ENCODE assay signal across 13 cellular contexts in the genomic region with DNA sequence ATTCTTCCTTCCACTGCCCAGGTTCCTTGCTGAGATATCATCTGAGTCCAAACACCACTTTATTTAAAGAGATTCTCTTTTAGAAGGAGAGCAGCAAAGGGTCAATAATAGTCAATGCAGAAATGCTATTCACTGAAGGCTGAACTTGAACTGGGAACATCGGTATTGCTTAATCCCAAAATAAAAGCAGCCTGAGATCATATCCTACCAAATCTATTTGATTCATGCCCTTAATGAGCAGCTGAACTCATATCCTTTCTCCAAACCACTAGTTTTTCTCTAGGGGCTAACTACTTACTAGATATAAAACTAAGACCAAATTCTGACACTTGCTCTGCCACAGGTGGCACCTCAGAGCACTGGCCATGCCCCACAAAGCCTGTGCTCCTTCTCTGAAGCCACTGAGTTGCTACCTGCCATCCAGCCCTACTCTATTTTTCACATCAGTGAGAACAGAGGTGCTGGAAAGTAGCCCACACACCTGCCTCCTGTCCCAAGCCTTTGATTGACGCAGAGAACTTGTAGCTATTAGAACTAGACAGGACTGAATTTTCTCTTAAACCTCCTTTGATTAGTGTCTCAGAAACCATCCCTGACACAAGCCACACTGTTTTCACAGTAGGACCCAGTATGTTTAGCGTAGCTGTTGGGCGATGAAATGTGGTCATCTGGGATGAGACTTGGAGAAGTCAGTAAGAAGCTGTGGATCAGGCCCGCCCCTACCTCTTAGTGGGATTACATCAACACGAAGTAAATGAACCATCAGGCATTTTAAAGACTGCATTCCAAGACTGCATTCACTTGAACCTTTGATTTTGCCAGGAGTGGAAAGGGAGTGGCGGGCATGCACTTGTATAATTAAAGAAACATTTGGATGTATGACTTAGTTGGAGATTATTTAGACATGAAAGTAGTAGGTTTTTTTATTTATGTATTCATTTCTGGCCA.
A peak's percentile ranks its signal among the peaks of the same experiment; 100 is the strongest.
DNase-seq lines count a peak whose midpoint lies in the region; ATAC-seq and TF ChIP-seq lines count a peak whose summit lies in the region.
"Had no signal": no experiment of that assay in that cellular context is flagged by ENCODE, and none has a peak within 500 bp of the region (broad histone marks: within the 10 kb centered on the region; RNA-seq: fewer than 3 reads in every experiment).

No MANE protein-coding gene starts in this region.

- H3K79me1 ChIP-seq in mesendoderm (ENCODE audit: low read length): peaks cover 15% of the 10 kb centered on the region

- no peak overlapping the region for H3K23ac ChIP-seq in mesendoderm (ENCODE audit: low read length)

- no peak overlapping the region for H2BK120ac ChIP-seq in mesendoderm (ENCODE audit: low read depth, low read length)

- WGBS in mesendoderm (ENCODE audit: extremely low coverage, insufficient coverage, low lambda C conversion rate): no CpG with 5 or more reads among the region's 7 CpGs
- WGBS in transverse colon (ENCODE audit: low coverage in 1 of 2), 2 donors: 69 to 78% methylated on average over 5 to 7 of the region's 7 CpGs

- peaks cover 11% of the 10 kb centered on the region for H3K36me3 Mint-ChIP-seq in activated naive CD8-positive, alpha-beta T cell
- peaks cover 11% of the 10 kb centered on the region for H3K36me3 Mint-ChIP-seq in activated naive CD8-positive, alpha-beta T cell treated with anti-CD3 and anti-CD28 coated beads, Interleukin-2, amount 50 U/mL, for 24 hours (ENCODE audit: low read depth)

- no peak overlapping the region for H4K5ac ChIP-seq in mesendoderm (ENCODE audit: low read length)

- no peak overlapping the region for H2BK5ac ChIP-seq in mesendoderm (ENCODE audit: low read length)

- no peak overlapping the region for H3K4me3 ChIP-seq in choroid plexus epithelial cell (ENCODE audit: low read depth, low read length)
- no peak overlapping the region for H3K4me3 ChIP-seq in mesendoderm (ENCODE audit: low read length)
- no peak overlapping the region for H3K4me3 ChIP-seq in transverse colon

- no peak for TF ChIP-seq EP300 in transverse colon (IDR thresholded peaks at IDR 0.05; ENCODE audit: low read depth)

- H3K36me3 ChIP-seq in mesendoderm (ENCODE audit: control insufficient read depth, insufficient read depth, low read length): no peaks in the 10 kb centered on the region
- no peaks in the 10 kb centered on the region for H3K36me3 ChIP-seq in transverse colon

- TF ChIP-seq CTCF in choroid plexus epithelial cell (conservative IDR thresholded peaks at IDR 0.05; ENCODE audit: low read depth, low read length) (no peak), transverse colon (IDR thresholded peaks at IDR 0.05) (no peak)

- H3K18ac ChIP-seq in mesendoderm (ENCODE audit: low read length): peak overlapping the region; percentile 75

- no peak for ATAC-seq in activated naive CD8-positive, alpha-beta T cell treated with anti-CD3 and anti-CD28 coated beads, Interleukin-2, amount 50 U/mL, for 24 hours
- ATAC-seq in GM18907 (IDR thresholded peaks at IDR 0.05; ENCODE audit: unreplicated experiment): no peak
- ATAC-seq in GM19035 (IDR thresholded peaks at IDR 0.05; ENCODE audit: unreplicated experiment): no peak
- ATAC-seq in GM21576 (IDR thresholded peaks at IDR 0.05; ENCODE audit: unreplicated experiment): no peak
- ATAC-seq: activated CD4-positive, CD25-positive, alpha-beta regulatory T cell treated with anti-CD3 and anti-CD28 coated beads, Interleukin-2, amount 50 U/mL, for 24 hours; PC-3 had no signal

- peaks cover 46% of the 10 kb centered on the region for H3K79me2 ChIP-seq in mesendoderm (ENCODE audit: control insufficient read depth, insufficient read depth, low read length)

- H2AK5ac ChIP-seq in mesendoderm (ENCODE audit: low read length): no peak overlapping the region

- no peak overlapping the region for H4K8ac ChIP-seq in mesendoderm (ENCODE audit: low read depth, low read length)

- TF ChIP-seq POLR2A in transverse colon (IDR thresholded peaks at IDR 0.05): no peak

- in situ Hi-C loops in transverse colon (cut with MboI; ENCODE audit: low pct_ligation_motif_present in 1 of 4, low pct_unique_long_range_greater_than_20kb in 1 of 4, low sequenced_read_pairs in 3 of 4): no loop called here

- H2BK15ac ChIP-seq in mesendoderm (replicated peaks; ENCODE audit: low read depth): no peak overlapping the region

- H3K27ac ChIP-seq in mesendoderm (ENCODE audit: low read depth, low read length) (no peak overlapping the region), transverse colon (peak overlapping the region in 3 of 4 donors; percentile 15 to 42 (median 37))

- intact Hi-C loops in transverse colon (cut with DNase I; ENCODE audit: low total_unique reads): no loop called here

- H3K4me1 ChIP-seq in mesendoderm (ENCODE audit: control insufficient read depth, low read depth, low read length) (peaks cover 12% of the 10 kb centered on the region), transverse colon (peaks cover 36 to 96% (median 55%) of the 10 kb centered on the region in 4 donors)

- no peaks in the 10 kb centered on the region for H3K9me3 Mint-ChIP-seq in activated naive CD8-positive, alpha-beta T cell (ENCODE audit: low read depth)
- H3K9me3 Mint-ChIP-seq in activated naive CD8-positive, alpha-beta T cell treated with anti-CD3 and anti-CD28 coated beads, Interleukin-2, amount 50 U/mL, for 24 hours: no peaks in the 10 kb centered on the region
- H3K9me3 Mint-ChIP-seq: activated naive CD8-positive, alpha-beta T cell treated with anti-CD3 and anti-CD28 coated beads, Interleukin-2, amount 10 ng/mL, durations not matched to agents 7 days and 5 days had no signal

- H3K4me1 Mint-ChIP-seq in activated naive CD8-positive, alpha-beta T cell (ENCODE audit: low read depth): peaks cover 84% of the 10 kb centered on the region
- peaks cover 80% of the 10 kb centered on the region for H3K4me1 Mint-ChIP-seq in activated naive CD8-positive, alpha-beta T cell treated with anti-CD3 and anti-CD28 coated beads, Interleukin-2, amount 50 U/mL, for 24 hours

- H3K4ac ChIP-seq in mesendoderm (ENCODE audit: low read depth, low read length): no peak overlapping the region

- no peak for DNase-seq in activated naive CD8-positive, alpha-beta T cell treated with anti-CD3 and anti-CD28 coated beads, Interleukin-2, amount 50 U/mL, for 24 hours
- peak; percentile 54 for DNase-seq in choroid plexus epithelial cell (ENCODE audit: low read depth)
- DNase-seq in mesendoderm: peak; percentile 48
- DNase-seq in transverse colon: no peak
- DNase-seq: activated naive CD8-positive, alpha-beta T cell treated with anti-CD3 and anti-CD28 coated beads, Interleukin-2, amount 10 ng/mL, durations not matched to agents 7 days and 5 days; NCI-H1105 treated with DMSO at 0.1 percent for 48 hours; PC-3; stimulated activated CD4-positive, alpha-beta T cell treated with anti-CD3 and anti-CD28 coated beads, Interleukin-4, amount 100 ng/mL, for 4 hours had no signal

- no peaks in the 10 kb centered on the region for H3K27me3 ChIP-seq in mesendoderm (ENCODE audit: insufficient read depth, low read length, poor library complexity)
- H3K27me3 ChIP-seq in transverse colon: peaks cover 35% of the 10 kb centered on the region

- peak overlapping the region; percentile 31 for H3K27ac Mint-ChIP-seq in activated naive CD8-positive, alpha-beta T cell
- no peak overlapping the region for H3K27ac Mint-ChIP-seq in activated naive CD8-positive, alpha-beta T cell treated with anti-CD3 and anti-CD28 coated beads, Interleukin-2, amount 50 U/mL, for 24 hours
- H3K27ac Mint-ChIP-seq: activated naive CD8-positive, alpha-beta T cell treated with anti-CD3 and anti-CD28 coated beads, Interleukin-2, amount 10 ng/mL, durations not matched to agents 7 days and 5 days had no signal

- no peaks in the 10 kb centered on the region for H3K9me3 ChIP-seq in transverse colon

- H3K56ac ChIP-seq in mesendoderm (ENCODE audit: low read length): no peak overlapping the region

- no peaks in the 10 kb centered on the region for H3K27me3 Mint-ChIP-seq in activated naive CD8-positive, alpha-beta T cell
- H3K27me3 Mint-ChIP-seq in activated naive CD8-positive, alpha-beta T cell treated with anti-CD3 and anti-CD28 coated beads, Interleukin-2, amount 50 U/mL, for 24 hours: no peaks in the 10 kb centered on the region
- H3K27me3 Mint-ChIP-seq: activated naive CD8-positive, alpha-beta T cell treated with anti-CD3 and anti-CD28 coated beads, Interleukin-2, amount 10 ng/mL, durations not matched to agents 7 days and 5 days had no signal

- H3K4me3 Mint-ChIP-seq in activated naive CD8-positive, alpha-beta T cell: no peak overlapping the region
- no peak overlapping the region for H3K4me3 Mint-ChIP-seq in activated naive CD8-positive, alpha-beta T cell treated with anti-CD3 and anti-CD28 coated beads, Interleukin-2, amount 50 U/mL, for 24 hours

- no peak overlapping the region for H3K9ac ChIP-seq in mesendoderm (ENCODE audit: low read length)

- H3K4me2 ChIP-seq in mesendoderm (ENCODE audit: low read length): no peak overlapping the region

Comparison
In these comparisons a context has a peak if more than half of its experiments do, and no peak if none do; other contexts are left out.
1. DNase-seq: peak in choroid plexus epithelial cell (single experiment) and mesendoderm (single experiment); none in activated naive CD8-positive, alpha-beta T cell treated with anti-CD3 and anti-CD28 coated beads, Interleukin-2, amount 50 U/mL, for 24 hours (single experiment) and transverse colon (single experiment).